9 cellular contexts compared by ENCODE assay signal in genomic region chr14:101823081-101823480, GRCh38.
DNase-seq lines count a peak whose midpoint lies in the region; ATAC-seq and TF ChIP-seq lines count a peak whose summit lies in the region.
"Had no signal": no experiment of that assay in that cellular context is flagged by ENCODE, and none has a peak within 500 bp of the region (broad histone marks: within the 10 kb centered on the region; RNA-seq: fewer than 3 reads in every experiment).

No MANE protein-coding gene starts in this region.

- H3K4me3 ChIP-seq in thoracic aorta, result peak overlapping the region; percentile 53

- no peak for ATAC-seq in activated T-cell treated with anti-CD3 and anti-CD28 coated beads, Interleukin-2, amount 50 U/mL, for 4 hours
- peak; percentile 9 for ATAC-seq in activated CD8-positive, alpha-beta T cell treated with anti-CD3 and anti-CD28 coated beads, Interleukin-2, amount 10 ng/mL, durations not matched to agents 7 days and 5 days
- ATAC-seq in thoracic aorta (ENCODE audit: insufficient number of reproducible peaks, low FRiP score, low read depth) (no peak), HG02678 (IDR thresholded peaks at IDR 0.05; ENCODE audit: unreplicated experiment) (no peak), HG02642 (IDR thresholded peaks at IDR 0.05; ENCODE audit: poor library complexity, unreplicated experiment) (no peak), GM19351 (IDR thresholded peaks at IDR 0.05; ENCODE audit: unreplicated experiment) (no peak)
- ATAC-seq: Panc1 had no signal

- H3K27ac Mint-ChIP-seq in activated CD8-positive, alpha-beta T cell treated with anti-CD3 and anti-CD28 coated beads, Interleukin-2, amount 10 ng/mL, durations not matched to agents 7 days and 5 days, result peak overlapping the region; percentile 96
- H3K27ac Mint-ChIP-seq in immature natural killer cell, result peak overlapping the region; percentile 99 to 100 (median 99)

- peaks cover 18% of the 10 kb centered on the region for H3K36me3 Mint-ChIP-seq in activated T-cell treated with anti-CD3 and anti-CD28 coated beads, Interleukin-2, amount 50 U/mL, for 4 hours (ENCODE audit: insufficient read depth)
- peaks cover 76% of the 10 kb centered on the region for H3K36me3 Mint-ChIP-seq in activated CD8-positive, alpha-beta T cell treated with anti-CD3 and anti-CD28 coated beads, Interleukin-2, amount 10 ng/mL, durations not matched to agents 7 days and 5 days (ENCODE audit: low read depth)
- H3K36me3 Mint-ChIP-seq in immature natural killer cell, result peaks cover 16 to 29% (median 20%) of the 10 kb centered on the region in 3 donors

- peak overlapping the region; percentile 76 for H3K4me3 Mint-ChIP-seq in activated T-cell treated with anti-CD3 and anti-CD28 coated beads, Interleukin-2, amount 50 U/mL, for 4 hours
- peak overlapping the region; percentile 69 for H3K4me3 Mint-ChIP-seq in activated CD8-positive, alpha-beta T cell treated with anti-CD3 and anti-CD28 coated beads, Interleukin-2, amount 10 ng/mL, durations not matched to agents 7 days and 5 days
- peak overlapping the region; percentile 83 to 94 (median 86) for H3K4me3 Mint-ChIP-seq in immature natural killer cell

- peaks cover 15 to 32% of the 10 kb centered on the region in 2 donors for H3K4me1 ChIP-seq in thoracic aorta (ENCODE audit: control insufficient read depth in 1 of 2, low read depth in 2 of 2)

- H3K4me1 Mint-ChIP-seq in activated T-cell treated with anti-CD3 and anti-CD28 coated beads, Interleukin-2, amount 50 U/mL, for 4 hours (ENCODE audit: low read depth), result peaks cover 86% of the 10 kb centered on the region
- peaks cover 87% of the 10 kb centered on the region for H3K4me1 Mint-ChIP-seq in activated CD8-positive, alpha-beta T cell treated with anti-CD3 and anti-CD28 coated beads, Interleukin-2, amount 10 ng/mL, durations not matched to agents 7 days and 5 days (ENCODE audit: low read depth)
- H3K4me1 Mint-ChIP-seq in immature natural killer cell, result peaks cover 93 to 100% of the 10 kb centered on the region in 2 donors

- POLR2A ChIA-PET in activated CD8-positive, alpha-beta T cell treated with anti-CD3 and anti-CD28 coated beads, Interleukin-2, amount 10 ng/mL, durations not matched to agents 7 days and 5 days (lab: Charles Lee), result interaction anchor here (0.8 to 15.1 kb wide), 20 partner anchors 10 to 1757 kb away, joined by 3 to 820 read pairs (median 6); no protein-coding TSS in a partner anchor

- no peak for TF ChIP-seq CTCF in thoracic aorta (IDR thresholded peaks at IDR 0.05)

- DNase-seq in activated T-cell treated with anti-CD3 and anti-CD28 coated beads, Interleukin-2, amount 50 U/mL, for 4 hours, result no peak
- DNase-seq in activated T-cell treated with anti-CD3 and anti-CD28 coated beads, Interleukin-2, amount 50 U/mL, for 1 hour, result no peak
- DNase-seq in activated CD8-positive, alpha-beta T cell treated with anti-CD3 and anti-CD28 coated beads, Interleukin-2, amount 10 ng/mL, durations not matched to agents 7 days and 5 days, result peak; percentile 61
- DNase-seq in immature natural killer cell (peak in 2 of 3 donors; percentile 55 to 71), thoracic aorta (ENCODE audit: low spot score) (no peak)

- peak overlapping the region; percentile 11 to 79 for H3K27ac ChIP-seq in thoracic aorta

- H3K36me3 ChIP-seq in thoracic aorta, result no peaks in the 10 kb centered on the region

- no peaks in the 10 kb centered on the region for H3K27me3 Mint-ChIP-seq in activated T-cell treated with anti-CD3 and anti-CD28 coated beads, Interleukin-2, amount 50 U/mL, for 4 hours (ENCODE audit: low read depth)
- H3K27me3 Mint-ChIP-seq in activated CD8-positive, alpha-beta T cell treated with anti-CD3 and anti-CD28 coated beads, Interleukin-2, amount 10 ng/mL, durations not matched to agents 7 days and 5 days (ENCODE audit: low read depth), result no peaks in the 10 kb centered on the region
- peaks cover 32 to 74% (median 43%) of the 10 kb centered on the region in 3 donors for H3K27me3 Mint-ChIP-seq in immature natural killer cell (ENCODE audit: low read depth in 3 of 3)

- CTCF ChIA-PET in activated CD8-positive, alpha-beta T cell treated with anti-CD3 and anti-CD28 coated beads, Interleukin-2, amount 10 ng/mL, durations not matched to agents 7 days and 5 days (lab: Charles Lee), result interaction anchor here (1.0 to 5.6 kb wide), 9 partner anchors 9 to 116 kb away, joined by 3 to 57 read pairs (median 9); no protein-coding TSS in a partner anchor

- no peaks in the 10 kb centered on the region for H3K9me3 ChIP-seq in thoracic aorta

- no peaks in the 10 kb centered on the region for H3K27me3 ChIP-seq in thoracic aorta (replicated peaks; ENCODE audit: insufficient read depth)

- no peaks in the 10 kb centered on the region for H3K9me3 Mint-ChIP-seq in activated T-cell treated with anti-CD3 and anti-CD28 coated beads, Interleukin-2, amount 50 U/mL, for 4 hours
- H3K9me3 Mint-ChIP-seq in activated CD8-positive, alpha-beta T cell treated with anti-CD3 and anti-CD28 coated beads, Interleukin-2, amount 10 ng/mL, durations not matched to agents 7 days and 5 days (ENCODE audit: insufficient read depth), result no peaks in the 10 kb centered on the region
- H3K9me3 Mint-ChIP-seq in immature natural killer cell, result no peaks in the 10 kb centered on the region

Comparison
In these comparisons a context has a peak if more than half of its experiments do, and no peak if none do; other contexts are left out.
1. DNase-seq: peak in activated CD8-positive, alpha-beta T cell treated with anti-CD3 and anti-CD28 coated beads, Interleukin-2, amount 10 ng/mL, durations not matched to agents 7 days and 5 days (single experiment) and immature natural killer cell (2 of 3); none in activated T-cell treated with anti-CD3 and anti-CD28 coated beads, Interleukin-2, amount 50 U/mL, for 4 hours (single experiment), activated T-cell treated with anti-CD3 and anti-CD28 coated beads, Interleukin-2, amount 50 U/mL, for 1 hour (single experiment) and thoracic aorta (single experiment).
2. Peak in every context shown above with its lines, with median percentiles within 50 percentile points of each other: H3K4me3 Mint-ChIP-seq.